ENCODE assay signal across 23 cellular contexts in the genomic region with DNA sequence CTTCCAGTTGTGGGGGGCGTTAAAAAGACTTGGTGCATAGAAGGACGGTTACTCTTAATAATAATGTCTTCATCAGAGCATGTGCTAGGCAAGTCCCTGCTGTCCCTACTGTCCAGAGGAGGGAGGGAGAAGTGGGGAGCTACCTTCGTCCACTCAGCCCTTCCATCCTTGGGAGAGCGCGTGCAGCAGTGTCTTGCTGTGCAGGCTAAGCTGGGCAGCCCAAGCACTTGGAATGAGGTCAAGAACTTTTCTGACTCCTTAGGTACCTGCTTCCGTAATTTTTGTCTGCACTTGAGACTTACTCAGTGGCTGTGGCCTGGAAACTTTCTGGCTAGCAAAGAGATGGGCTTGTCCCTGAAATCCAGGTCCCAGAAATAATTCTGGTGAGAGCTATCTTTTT.
"Had no signal": no experiment of that assay in that cellular context is flagged by ENCODE, and none has a peak within 500 bp of the region (broad histone marks: within the 10 kb centered on the region; RNA-seq: fewer than 3 reads in every experiment).

No MANE protein-coding gene starts in this region.

- H3K9me3 ChIP-seq: esophagus squamous epithelium, gastrocnemius medialis, heart right ventricle, left lung, lower lobe of right lung, mucosa of descending colon had no signal

- DNase-seq: cortex of kidney; effector CD8-positive, alpha-beta T cell; effector memory CD8-positive, alpha-beta T cell; endodermal cell; erythroblast; esophagus squamous epithelium; foreskin fibroblast; foreskin melanocyte; gastrocnemius medialis; glutamatergic neuron; head of caudate nucleus; heart right ventricle; hippocampal formation; left cardiac atrium; left lung; left ventricle myocardium superior; lower lobe of right lung; mesenchymal stem cell; mucosa of descending colon; naive B cell had no signal

- H3K4me1 Mint-ChIP-seq: endodermal cell had no signal

- H3K36me3 Mint-ChIP-seq: mesothelial cell of epicardium, naive B cell had no signal

- H3K4me3 Mint-ChIP-seq: dendritic cell treated with granulocyte-macrophage colony-stimulating factor and Interleukin-4, amounts not matched to agents 40 ng/mL and 50 ng/mL, for 4 days; effector memory CD8-positive, alpha-beta T cell; endodermal cell; mesothelial cell of epicardium; naive B cell had no signal

- H3K27me3 Mint-ChIP-seq: dendritic cell treated with granulocyte-macrophage colony-stimulating factor and Interleukin-4, amounts not matched to agents 40 ng/mL and 50 ng/mL, for 4 days; effector memory CD8-positive, alpha-beta T cell; naive B cell had no signal

- H3K9me3 Mint-ChIP-seq: dendritic cell treated with granulocyte-macrophage colony-stimulating factor and Interleukin-4, amounts not matched to agents 40 ng/mL and 50 ng/mL, for 4 days; endodermal cell; mesothelial cell of epicardium had no signal

- H3K4me1 ChIP-seq: esophagus squamous epithelium, gastrocnemius medialis, heart right ventricle, left lung, lower lobe of right lung had no signal

- H3K4me3 ChIP-seq: esophagus squamous epithelium, gastrocnemius medialis, heart right ventricle, left lung, lower lobe of right lung, mucosa of descending colon had no signal

- H3K27ac Mint-ChIP-seq: dendritic cell treated with granulocyte-macrophage colony-stimulating factor and Interleukin-4, amounts not matched to agents 40 ng/mL and 50 ng/mL, for 4 days; effector memory CD8-positive, alpha-beta T cell; endodermal cell; mesothelial cell of epicardium; naive B cell had no signal

- H3K27ac ChIP-seq: epithelial cell of prostate, esophagus squamous epithelium, gastrocnemius medialis, heart right ventricle, left lung, lower lobe of right lung had no signal

- H3K36me3 ChIP-seq: esophagus squamous epithelium, gastrocnemius medialis, heart right ventricle, left lung, lower lobe of right lung had no signal

- H3K27me3 ChIP-seq: esophagus squamous epithelium, gastrocnemius medialis, heart right ventricle, left lung had no signal
